10 cellular contexts compared by ENCODE assay signal in genomic region chr6:110877569-110877968, GRCh38. TPM values are rescaled to one million over a fixed set of nuclear protein-coding genes. Genes with fewer than 3 reads are reported as not detected.
DNase-seq lines count a peak whose midpoint lies in the region; ATAC-seq, FAIRE-seq and TF ChIP-seq lines count a peak whose summit lies in the region.
"Had no signal": no experiment of that assay in that cellular context is flagged by ENCODE, and none has a peak within 500 bp of the region (broad histone marks: within the 10 kb centered on the region; RNA-seq: fewer than 3 reads in every experiment).

No MANE protein-coding gene starts in this region.

- no peaks in the 10 kb centered on the region for H3K36me3 ChIP-seq in CD8-positive, alpha-beta T cell (ENCODE audit: insufficient read depth, low read length)
- H3K36me3 ChIP-seq in OCI-LY1 (ENCODE audit: insufficient read depth, low read length) = peaks cover 7% of the 10 kb centered on the region; the same call in 1 of the 2 replicates
- no peaks in the 10 kb centered on the region for H3K36me3 ChIP-seq in H1 (ENCODE audit: control insufficient read depth in 2 of 4, insufficient read depth in 4 of 4, low read length in 3 of 4)
- peaks cover 0 to 35% of the 10 kb centered on the region in 2 donors for H3K36me3 ChIP-seq in neuronal stem cell (replicated peaks in 1 of 2; ENCODE audit: control insufficient read depth in 2 of 2, insufficient read depth in 2 of 2, low read length in 2 of 2)

- H2BK120ac ChIP-seq in H1 (replicated peaks; ENCODE audit: low read depth, low read length) (no peak overlapping the region), neuronal stem cell (ENCODE audit: low read depth, low read length) (no peak overlapping the region)

- no peaks in the 10 kb centered on the region for H3K9me2 ChIP-seq in OCI-LY1 (ENCODE audit: low read depth, low read length)

- no peak for TF ChIP-seq CTCF in CD8-positive, alpha-beta T cell (IDR thresholded peaks at IDR 0.05)
- TF ChIP-seq CTCF in OCI-LY1 (IDR thresholded peaks at IDR 0.05; ENCODE audit: low read length) (no peak), H1 (IDR thresholded peaks at IDR 0.05; ENCODE audit: control extremely low read depth in 1 of 3, insufficient read depth in 1 of 3, low read depth in 1 of 3, low read length in 3 of 3) (no peak)

- H4K91ac ChIP-seq in H1 (replicated peaks; ENCODE audit: insufficient read length, low read length) = no peak overlapping the region
- H4K91ac ChIP-seq in neuronal stem cell (ENCODE audit: low read depth, low read length, poor library complexity) = no peak overlapping the region

- intact Hi-C loops in CD8-positive, alpha-beta T cell (cut with DNase I, micrococcal nuclease) = loop anchor here (2.0 to 10.0 kb wide), 7 partner anchors 13 to 1780 kb away; partner anchors contain the start of genes CD164 (in 1 of the 2), CDC40 (in 1 of the 2), CEP57L1 (in 1 of the 2) and PPIL6 (in 1 of the 2)

- H2BK5ac ChIP-seq in H1 (ENCODE audit: low read depth, low read length) (no peak overlapping the region), neuronal stem cell (ENCODE audit: low read length) (no peak overlapping the region)

- ATAC-seq in CD8-positive, alpha-beta T cell = no peak
- ATAC-seq in HG03159 (IDR thresholded peaks at IDR 0.05; ENCODE audit: unreplicated experiment) = no peak

- H3K56ac ChIP-seq in H1 (replicated peaks; ENCODE audit: insufficient read length, low read depth, low read length) = no peak overlapping the region

- peak overlapping the region; percentile 94 for H3K4me2 ChIP-seq in OCI-LY1 (ENCODE audit: low read length)
- H3K4me2 ChIP-seq in H1 (ENCODE audit: insufficient read depth in 1 of 2, low read depth in 2 of 2, low read length in 2 of 2) = peak overlapping the region; percentile 80 to 87
- peak overlapping the region; percentile 50 for H3K4me2 ChIP-seq in neuronal stem cell (ENCODE audit: insufficient read depth, low read length, poor library complexity, severe bottlenecking)

- H4K8ac ChIP-seq in H1 (ENCODE audit: extremely low read depth, insufficient read depth, low read length) (no peak overlapping the region), neuronal stem cell (ENCODE audit: low read depth, low read length) (no peak overlapping the region)

- H3K9me3 Mint-ChIP-seq in CD8-positive, alpha-beta T cell = no peaks in the 10 kb centered on the region

- 27% methylated on average over 2 of the region's 2 CpGs; no CpG with 5 or more reads in 1 of the 2 experiments for WGBS in H1 (ENCODE audit: extremely low coverage in 1 of 2, insufficient coverage in 1 of 2, insufficient read length in 1 of 2, insufficient replicate concordance in 2 of 2, low coverage in 1 of 2, low lambda C conversion rate in 2 of 2, missing lambda C conversion rate in 1 of 2), 2 experiments
- WGBS in neuronal stem cell (ENCODE audit: extremely low coverage in 2 of 2, insufficient read length in 2 of 2, insufficient replicate concordance in 1 of 2), 2 donors = no CpG with 5 or more reads among the region's 2 CpGs

- H3K27me3 ChIP-seq in CD8-positive, alpha-beta T cell (ENCODE audit: insufficient read depth, low read length) = no peaks in the 10 kb centered on the region
- H3K27me3 ChIP-seq in OCI-LY1 (ENCODE audit: insufficient read depth, low read length) = no peaks in the 10 kb centered on the region
- no peaks in the 10 kb centered on the region for H3K27me3 ChIP-seq in H1 (replicated peaks in 1 of 4; ENCODE audit: control insufficient read depth in 3 of 4, extremely low read depth in 1 of 4, insufficient read depth in 3 of 4, low read length in 3 of 4)
- no peaks in the 10 kb centered on the region for H3K27me3 ChIP-seq in neuronal stem cell (ENCODE audit: control insufficient read depth in 3 of 3, insufficient read depth in 3 of 3, low read depth in 1 of 3, low read length in 3 of 3)

- peak overlapping the region; percentile 83 for H3K4me3 ChIP-seq in CD8-positive, alpha-beta T cell (ENCODE audit: low read depth, low read length)
- H3K4me3 ChIP-seq in OCI-LY1 (ENCODE audit: low read depth, low read length, poor library complexity, severe bottlenecking) (peak overlapping the region; percentile 95), H1 (ENCODE audit: extremely low read depth in 1 of 4, insufficient read depth in 2 of 4, low read depth in 3 of 4, low read length in 4 of 4) (peak overlapping the region; percentile 81 to 95 (median 90); a peak in 7 of 8 replicates), neuronal stem cell (ENCODE audit: low read length in 2 of 2) (peak overlapping the region in 1 of 2 donors; percentile 81)

- H3K36me3 Mint-ChIP-seq in CD8-positive, alpha-beta T cell = peaks cover 14% of the 10 kb centered on the region

- H3K27ac ChIP-seq in CD8-positive, alpha-beta T cell (ENCODE audit: low read depth, low read length) = no peak overlapping the region
- H3K27ac ChIP-seq in OCI-LY1 (ENCODE audit: low read depth, low read length, poor library complexity, severe bottlenecking) = peak overlapping the region; percentile 11
- no peak overlapping the region for H3K27ac ChIP-seq in H1 (ENCODE audit: low read depth, low read length)
- no peak overlapping the region for H3K27ac ChIP-seq in neuronal stem cell (replicated peaks; ENCODE audit: low read length)

- H2AFZ ChIP-seq in OCI-LY1 (ENCODE audit: low read length) (no peak overlapping the region), H1 (ENCODE audit: low read length) (no peak overlapping the region), neuronal stem cell (ENCODE audit: low read length) (no peak overlapping the region)

- H3K4ac ChIP-seq in H1 (replicated peaks; ENCODE audit: insufficient read length, low read depth, low read length) (no peak overlapping the region), neuronal stem cell (ENCODE audit: low read length) (no peak overlapping the region)

- H3K9ac ChIP-seq in OCI-LY1 (ENCODE audit: low read length) (peak overlapping the region; percentile 80), H1 (replicated peaks in 1 of 4; ENCODE audit: extremely low read depth in 1 of 4, low read depth in 3 of 4, low read length in 3 of 4) (peak overlapping the region in 2 of 4 experiments; percentile 5 to 19; a peak in 3 of 7 replicates), neuronal stem cell (ENCODE audit: low read depth, low read length, poor library complexity) (no peak overlapping the region)

- in situ Hi-C loops in KBM-7 (cut with MboI; ENCODE audit: low pct_unique_long_range_greater_than_20kb, low sequenced_read_pairs) = loop anchor here (25.0 kb wide), 1 partner anchor 190 kb away; no protein-coding TSS in a partner anchor

- no peak overlapping the region for H4K5ac ChIP-seq in H1 (ENCODE audit: insufficient read length, low read depth, low read length)

- H3K79me2 ChIP-seq in OCI-LY1 (ENCODE audit: insufficient read depth, low read length) (peaks cover 79% of the 10 kb centered on the region), H1 (ENCODE audit: control insufficient read depth in 1 of 2, insufficient read depth in 2 of 2, low read length in 2 of 2) (peaks cover 75 to 92% of the 10 kb centered on the region in 2 experiments)

- FAIRE-seq in H1 (lab: Jason Lieb, UNC) = no peak

- no peak for DNase-seq in CD8-positive, alpha-beta T cell
- DNase-seq in H1 (ENCODE audit: low read depth in 1 of 2, low spot score in 2 of 2) (no peak), neuronal stem cell (ENCODE audit: low spot score) (no peak), midbrain (lab: John Stamatoyannopoulos, UW) (no peak), KBM-7 (no peak)
- no peak for DNase-seq in stimulated activated CD4-positive, alpha-beta T cell treated with anti-CD3 and anti-CD28 coated beads, Interleukin-15, amount 100 ng/mL, for 24 hours
- DNase-seq: MV-4-11, nucleus accumbens had no signal

- H2BK12ac ChIP-seq in H1 (ENCODE audit: low read depth, low read length) = no peak overlapping the region
- no peak overlapping the region for H2BK12ac ChIP-seq in neuronal stem cell (ENCODE audit: low read length)

- no peak overlapping the region for H2BK15ac ChIP-seq in H1 (ENCODE audit: low read length)
- H2BK15ac ChIP-seq in neuronal stem cell (ENCODE audit: low read length) = no peak overlapping the region

- no peaks in the 10 kb centered on the region for H3K9me3 ChIP-seq in CD8-positive, alpha-beta T cell (ENCODE audit: low read length)
- H3K9me3 ChIP-seq in OCI-LY1 (ENCODE audit: low read length) (no peaks in the 10 kb centered on the region), H1 (ENCODE audit: insufficient read depth in 2 of 2, low read depth in 1 of 2, low read length in 1 of 2) (no peaks in the 10 kb centered on the region), neuronal stem cell (replicated peaks in 1 of 2; ENCODE audit: control insufficient read depth in 2 of 2, insufficient read depth in 1 of 2, low read depth in 1 of 2, low read length in 2 of 2) (no peaks in the 10 kb centered on the region)

- H3K14ac ChIP-seq in H1 (ENCODE audit: insufficient read length) (no peak overlapping the region), neuronal stem cell (ENCODE audit: low read length) (no peak overlapping the region)

- peaks cover 65% of the 10 kb centered on the region for H3K4me1 Mint-ChIP-seq in CD8-positive, alpha-beta T cell (ENCODE audit: low read depth)

- no peak overlapping the region for H2BK20ac ChIP-seq in H1 (ENCODE audit: low read length)

- CTCF ChIA-PET in CD8-positive, alpha-beta T cell (lab: Charles Lee) = interaction anchor here (1.6 to 5.0 kb wide), 3 partner anchors 63 to 196 kb away, joined by 14 to 52 read pairs (median 22); partner anchors contain the start of gene CDK19
- CTCF ChIA-PET in H1 (lab: Charles Lee; ENCODE audit: partially characterized antibody) = interaction anchor here (0.7 to 2.0 kb wide), 4 partner anchors 11 to 349 kb away, joined by 3 to 6 read pairs (median 4); no protein-coding TSS in a partner anchor

- H3K79me1 ChIP-seq in H1 (ENCODE audit: low read depth, low read length) (no peaks in the 10 kb centered on the region; the same call in 1 of the 2 replicates), neuronal stem cell (ENCODE audit: low read depth, low read length) (peaks cover 3% of the 10 kb centered on the region)

- peak overlapping the region; percentile 96 for H3K27ac Mint-ChIP-seq in CD8-positive, alpha-beta T cell

- H3F3A ChIP-seq in OCI-LY1 (ENCODE audit: insufficient read depth, low read length) = 0 out of 2 replicates have a peak, but pooled peaks cover 3% of the 10 kb centered on the region

- no peak for TF ChIP-seq POLR2A in H1 (IDR thresholded peaks at IDR 0.05; ENCODE audit: control extremely low read depth in 1 of 2, low read depth in 2 of 2, low read length in 2 of 2)

- no peaks in the 10 kb centered on the region for H4K20me1 ChIP-seq in OCI-LY1 (ENCODE audit: insufficient read depth, low read length)
- peaks cover 36 to 47% of the 10 kb centered on the region in 2 experiments for H4K20me1 ChIP-seq in H1 (replicated peaks in 1 of 2; ENCODE audit: control insufficient read depth in 1 of 2, insufficient read depth in 2 of 2, low read length in 2 of 2)

- no peak overlapping the region for H3K18ac ChIP-seq in H1 (ENCODE audit: extremely low read depth, low read length)
- H3K18ac ChIP-seq in neuronal stem cell (ENCODE audit: low read length) = no peak overlapping the region

- H3K4me3 Mint-ChIP-seq in CD8-positive, alpha-beta T cell = peak overlapping the region; percentile 99

- H3K23ac ChIP-seq in H1 (ENCODE audit: insufficient read length) (no peak overlapping the region), neuronal stem cell (ENCODE audit: low read depth, low read length, poor library complexity) (no peak overlapping the region)

- H3K4me1 ChIP-seq in CD8-positive, alpha-beta T cell (ENCODE audit: insufficient read depth, low read length) = peaks cover 56% of the 10 kb centered on the region
- H3K4me1 ChIP-seq in OCI-LY1 (ENCODE audit: insufficient read depth, low read length, severe bottlenecking) (peaks cover 68% of the 10 kb centered on the region), H1 (replicated peaks in 1 of 4; ENCODE audit: control insufficient read depth in 3 of 4, insufficient read depth in 4 of 4, low read length in 3 of 4) (peaks cover 0 to 9% (median 3%) of the 10 kb centered on the region in 4 experiments; a peak in 4 of 7 replicates), neuronal stem cell (ENCODE audit: control insufficient read depth in 2 of 2, insufficient read depth in 1 of 2, low read depth in 1 of 2, low read length in 2 of 2) (peaks cover 4 to 11% of the 10 kb centered on the region in 2 donors)

- H3K27me3 Mint-ChIP-seq in CD8-positive, alpha-beta T cell (ENCODE audit: low read depth) = no peaks in the 10 kb centered on the region

- POLR2A ChIA-PET in CD8-positive, alpha-beta T cell (lab: Charles Lee) = interaction anchor here (0.9 to 6.3 kb wide), 6 partner anchors 15 to 1495 kb away, joined by 3 to 298 read pairs (median 14); partner anchors contain the start of genes CD164, CDK19 and RPF2
- POLR2A ChIA-PET in H1 (lab: Charles Lee; ENCODE audit: partially characterized antibody) = interaction anchor here (0.6 to 8.7 kb wide), 7 partner anchors 10 to 189 kb away, joined by 3 to 344 read pairs (median 81); partner anchors contain the start of genes CDK19 and GTF3C6

- no peak for TF ChIP-seq EP300 in H1 (IDR thresholded peaks at IDR 0.05; ENCODE audit: borderline replicate concordance in 1 of 2, low read depth in 2 of 2, low read length in 2 of 2)

- no peak for TF ChIP-seq RAD21 in H1 (IDR thresholded peaks at IDR 0.05 in 1 of 2, conservative IDR thresholded peaks at IDR 0.05 in 1 of 2; ENCODE audit: low read depth in 2 of 2, low read length in 2 of 2)

- H2AK5ac ChIP-seq in H1 (ENCODE audit: low read depth, low read length) (no peak overlapping the region), neuronal stem cell (ENCODE audit: low read depth, low read length) (no peak overlapping the region)

- peaks cover 14% of the 10 kb centered on the region for H3K23me2 ChIP-seq in H1 (ENCODE audit: low read depth, low read length)

RNA-seq across cellular contexts. Expression of gene AMD1, which starts 3.0 kb away (rescaled TPM):
- 100 to 1,000 TPM; 161 to 167 TPM for total RNA-seq in CD8-positive, alpha-beta T cell
- total RNA-seq in H1 (2021; fragmentation: NEBNext Ultra II Directional; extraction: Animal tissue kit (Norgen Biotek cat#: 25700)) = 174 and 177 TPM in 2 replicates
- polyA plus RNA-seq in H1 (2011; rRNA removed) = 33.6 and 60.9 TPM in 2 replicates
- 74.7 TPM for polyA plus RNA-seq in H1 (2011; cell fraction: cytosol; rRNA removed)
- 19.9 TPM for polyA plus RNA-seq in H1 (2011; cell fraction: nucleus; rRNA removed)
- 58.5 to 157 TPM (median 83.8 TPM) in 4 replicates for polyA plus RNA-seq in H1 (2012, experiment 1 of 2)
- 12.1 TPM for polyA plus RNA-seq in H1 (2012, experiment 2 of 2)
- polyA plus RNA-seq in H1 (2013, experiment 1 of 2) = 234 TPM
- 221 TPM for polyA plus RNA-seq in H1 (2013, experiment 2 of 2)
- 121 and 137 TPM in 2 replicates for polyA minus RNA-seq in H1 (2011; rRNA and poly(A)+ RNA removed)
- polyA minus RNA-seq in H1 (2011; cell fraction: cytosol; rRNA and poly(A)+ RNA removed) = 96.7 TPM
- 120 TPM for polyA minus RNA-seq in H1 (2011; cell fraction: nucleus; rRNA and poly(A)+ RNA removed)
- polyA plus RNA-seq in neuronal stem cell (2013, experiment 1 of 2) = 101 TPM
- polyA plus RNA-seq in neuronal stem cell (2013, experiment 2 of 2) = 111 TPM
